Comparison of ENCODE assay signal across 21 cellular contexts in genomic region chr16:31088459-31089183, GRCh38. TPM values are rescaled to one million over a fixed set of nuclear protein-coding genes. Genes with fewer than 3 reads are reported as not detected.
DNase-seq lines count a peak whose midpoint lies in the region; ATAC-seq and TF ChIP-seq lines count a peak whose summit lies in the region.
"Had no signal": no experiment of that assay in that cellular context is flagged by ENCODE, and none has a peak within 500 bp of the region (broad histone marks: within the 10 kb centered on the region; RNA-seq: fewer than 3 reads in every experiment).

Gene PRSS53 (minus strand): TSS chr16:31088943. CDS start chr16:31088809, 134 bp downstream.

- WGBS in IMR-90 (ENCODE audit: extremely low coverage in 2 of 2, insufficient read length in 1 of 2), 2 experiments: 65% methylated on average over 4 of the region's 15 CpGs; no CpG with 5 or more reads in 1 of the 2 experiments

- in situ Hi-C loops in IMR-90 (cut with MboI; ENCODE audit: low sequenced_read_pairs): loop anchor here (10.0 kb wide), 1 partner anchor 104 kb away; the partner anchor contains the start of gene HSD3B7

- H3K18ac ChIP-seq in IMR-90 (ENCODE audit: low read depth, low read length): no peak within 1 kb of the TSS

- peaks cover 7% of the 10 kb centered on the region for H3K36me3 Mint-ChIP-seq in activated naive CD8-positive, alpha-beta T cell treated with anti-CD3 and anti-CD28 coated beads, Interleukin-2, amount 10 ng/mL, durations not matched to agents 7 days and 5 days
- H3K36me3 Mint-ChIP-seq in activated naive CD8-positive, alpha-beta T cell treated with anti-CD3 and anti-CD28 coated beads for 36 hours: peaks cover 6% of the 10 kb centered on the region
- peaks cover 23% of the 10 kb centered on the region for H3K36me3 Mint-ChIP-seq in brain
- H3K36me3 Mint-ChIP-seq in stimulated activated effector memory CD8-positive, alpha-beta T cell treated with anti-CD3 and anti-CD28 coated beads, Interleukin-12 subunit alpha, Interleukin-12 subunit beta, amount 100 ng/mL, for 72 hours: peaks cover 60% of the 10 kb centered on the region
- H3K36me3 Mint-ChIP-seq: natural killer cell treated with Interleukin-12 subunit alpha and Interleukin-12 subunit beta and Interleukin-15 and Interleukin-18, amount 100 ng/mL, for 72 hours had no signal

- no peak within 1 kb of the TSS for H3K27ac ChIP-seq in IMR-90 (ENCODE audit: insufficient read depth, low read length)
- H3K27ac ChIP-seq: transverse colon had no signal

- H2BK20ac ChIP-seq in IMR-90 (ENCODE audit: low read depth, low read length): no peak within 1 kb of the TSS

- no peak within 1 kb of the TSS for H3K4me2 ChIP-seq in IMR-90 (ENCODE audit: low read depth, low read length)

- H4K5ac ChIP-seq in IMR-90 (ENCODE audit: low read depth, low read length): no peak within 1 kb of the TSS

- no peak within 1 kb of the TSS for H2BK5ac ChIP-seq in IMR-90 (ENCODE audit: low read depth, low read length, poor library complexity, severe bottlenecking)

- no peak within 1 kb of the TSS for H2BK15ac ChIP-seq in IMR-90 (ENCODE audit: low read depth, low read length)

- ATAC-seq in activated naive CD8-positive, alpha-beta T cell treated with anti-CD3 and anti-CD28 coated beads, Interleukin-2, amount 10 ng/mL, durations not matched to agents 7 days and 5 days (ENCODE audit: low read depth): no peak
- ATAC-seq in IMR-90 (ENCODE audit: low read depth): no peak
- ATAC-seq in stimulated activated effector memory CD8-positive, alpha-beta T cell treated with anti-CD3 and anti-CD28 coated beads, Interleukin-12 subunit alpha, Interleukin-12 subunit beta, amount 100 ng/mL, for 72 hours: no peak
- ATAC-seq in HG03097 (IDR thresholded peaks at IDR 0.05; ENCODE audit: low FRiP score, unreplicated experiment): no peak
- ATAC-seq in HG02981 (IDR thresholded peaks at IDR 0.05; ENCODE audit: unreplicated experiment): no peak
- ATAC-seq: left colon; natural killer cell treated with Interleukin-12 subunit alpha and Interleukin-12 subunit beta and Interleukin-15 and Interleukin-18, amount 100 ng/mL, for 72 hours had no signal

- H4K20me1 ChIP-seq in IMR-90 (ENCODE audit: insufficient read depth, low read length): peaks cover 12% of the 10 kb centered on the region

- H4K91ac ChIP-seq in IMR-90 (ENCODE audit: insufficient read depth, low read depth, low read length): no peak within 1 kb of the TSS

- H3K4me3 Mint-ChIP-seq in activated naive CD8-positive, alpha-beta T cell treated with anti-CD3 and anti-CD28 coated beads, Interleukin-2, amount 10 ng/mL, durations not matched to agents 7 days and 5 days: no peak within 1 kb of the TSS
- H3K4me3 Mint-ChIP-seq in activated naive CD8-positive, alpha-beta T cell treated with anti-CD3 and anti-CD28 coated beads for 36 hours: no peak within 1 kb of the TSS
- H3K4me3 Mint-ChIP-seq in brain: no peak within 1 kb of the TSS
- no peak within 1 kb of the TSS for H3K4me3 Mint-ChIP-seq in stimulated activated effector memory CD8-positive, alpha-beta T cell treated with anti-CD3 and anti-CD28 coated beads, Interleukin-12 subunit alpha, Interleukin-12 subunit beta, amount 100 ng/mL, for 72 hours
- H3K4me3 Mint-ChIP-seq: CD4-positive, alpha-beta memory T cell; natural killer cell treated with Interleukin-12 subunit alpha and Interleukin-12 subunit beta and Interleukin-15 and Interleukin-18, amount 100 ng/mL, for 72 hours had no signal

- H3K56ac ChIP-seq in IMR-90 (ENCODE audit: extremely low read depth, insufficient read depth, low read length): no peak within 1 kb of the TSS

- no peaks in the 10 kb centered on the region for H3K9me3 Mint-ChIP-seq in activated naive CD8-positive, alpha-beta T cell treated with anti-CD3 and anti-CD28 coated beads, Interleukin-2, amount 10 ng/mL, durations not matched to agents 7 days and 5 days
- H3K9me3 Mint-ChIP-seq in activated naive CD8-positive, alpha-beta T cell treated with anti-CD3 and anti-CD28 coated beads for 36 hours: no peaks in the 10 kb centered on the region
- H3K9me3 Mint-ChIP-seq in brain: no peaks in the 10 kb centered on the region
- no peaks in the 10 kb centered on the region for H3K9me3 Mint-ChIP-seq in stimulated activated effector memory CD8-positive, alpha-beta T cell treated with anti-CD3 and anti-CD28 coated beads, Interleukin-12 subunit alpha, Interleukin-12 subunit beta, amount 100 ng/mL, for 72 hours
- H3K9me3 Mint-ChIP-seq: CD4-positive, alpha-beta memory T cell; natural killer cell treated with Interleukin-12 subunit alpha and Interleukin-12 subunit beta and Interleukin-15 and Interleukin-18, amount 100 ng/mL, for 72 hours had no signal

- peaks cover 3% of the 10 kb centered on the region for H3K4me1 ChIP-seq in IMR-90 (ENCODE audit: control insufficient read depth, insufficient read depth, low read length)

- no peak for TF ChIP-seq RAD21 in IMR-90 (IDR thresholded peaks at IDR 0.05; ENCODE audit: low read length)

- H2AK5ac ChIP-seq in IMR-90 (ENCODE audit: low read depth, low read length): no peak within 1 kb of the TSS

- no peak for TF ChIP-seq POLR2A in IMR-90 (IDR thresholded peaks at IDR 0.05; ENCODE audit: low read depth, low read length)

- H2AK9ac ChIP-seq in IMR-90 (replicated peaks; ENCODE audit: low read depth, low read length, poor library complexity): peak within 1 kb of the TSS; percentile 5

- CTCF ChIA-PET in IMR-90 (lab: Yijun Ruan, JAX): no interaction called here

- no peak within 1 kb of the TSS for H2BK120ac ChIP-seq in IMR-90 (ENCODE audit: low read depth, low read length)

- peaks cover 12% of the 10 kb centered on the region for H3K9me1 ChIP-seq in IMR-90 (ENCODE audit: insufficient read depth, low read length)

- H3K4ac ChIP-seq in IMR-90 (ENCODE audit: low read depth, low read length): no peak within 1 kb of the TSS

- no peaks in the 10 kb centered on the region for H3K27me3 Mint-ChIP-seq in activated naive CD8-positive, alpha-beta T cell treated with anti-CD3 and anti-CD28 coated beads, Interleukin-2, amount 10 ng/mL, durations not matched to agents 7 days and 5 days
- H3K27me3 Mint-ChIP-seq in activated naive CD8-positive, alpha-beta T cell treated with anti-CD3 and anti-CD28 coated beads for 36 hours: no peaks in the 10 kb centered on the region
- H3K27me3 Mint-ChIP-seq in brain: no peaks in the 10 kb centered on the region
- H3K27me3 Mint-ChIP-seq: CD4-positive, alpha-beta memory T cell; natural killer cell treated with Interleukin-12 subunit alpha and Interleukin-12 subunit beta and Interleukin-15 and Interleukin-18, amount 100 ng/mL, for 72 hours had no signal

- dilution Hi-C loops in IMR-90 (cut with HindIII; ENCODE audit: low sequenced_read_pairs, unreplicated experiment): no loop called here

- H2AFZ ChIP-seq in IMR-90 (replicated peaks; ENCODE audit: low read length, poor library complexity): no peak within 1 kb of the TSS

- POLR2A ChIA-PET in activated naive CD8-positive, alpha-beta T cell treated with anti-CD3 and anti-CD28 coated beads, Interleukin-2, amount 10 ng/mL, durations not matched to agents 7 days and 5 days (lab: Charles Lee): no interaction called here
- POLR2A ChIA-PET in IMR-90 (lab: Charles Lee; ENCODE audit: unreplicated experiment): no interaction called here

- TF ChIP-seq CTCF in IMR-90 (conservative IDR thresholded peaks at IDR 0.05; ENCODE audit: low read depth, low read length) (no peak), brain (conservative IDR thresholded peaks at IDR 0.05) (no peak)

- peak within 1 kb of the TSS; percentile 25 for H3K27ac Mint-ChIP-seq in activated naive CD8-positive, alpha-beta T cell treated with anti-CD3 and anti-CD28 coated beads, Interleukin-2, amount 10 ng/mL, durations not matched to agents 7 days and 5 days
- H3K27ac Mint-ChIP-seq in activated naive CD8-positive, alpha-beta T cell treated with anti-CD3 and anti-CD28 coated beads for 36 hours: no peak within 1 kb of the TSS
- peak within 1 kb of the TSS in 3 of 5 experiments; percentile 43 to 90 (median 81) for H3K27ac Mint-ChIP-seq in brain
- H3K27ac Mint-ChIP-seq in stimulated activated effector memory CD8-positive, alpha-beta T cell treated with anti-CD3 and anti-CD28 coated beads, Interleukin-12 subunit alpha, Interleukin-12 subunit beta, amount 100 ng/mL, for 72 hours: peak within 1 kb of the TSS; percentile 82

- H3K4me3 ChIP-seq in IMR-90 (ENCODE audit: insufficient read depth, low read depth, low read length): no peak within 1 kb of the TSS
- H3K4me3 ChIP-seq: transverse colon had no signal

- peaks cover 28 to 61% of the 10 kb centered on the region in 2 experiments for H3K79me1 ChIP-seq in IMR-90 (ENCODE audit: low read depth in 1 of 2, low read length in 2 of 2)

- no peak within 1 kb of the TSS for H4K8ac ChIP-seq in IMR-90 (ENCODE audit: low read depth in 2 of 2, low read length in 2 of 2)

- no peak within 1 kb of the TSS for H3K14ac ChIP-seq in IMR-90 (replicated peaks; ENCODE audit: low read depth, low read length)

- no peak within 1 kb of the TSS for H3K23ac ChIP-seq in IMR-90 (ENCODE audit: low read depth, low read length)

- no peaks in the 10 kb centered on the region for H3K27me3 ChIP-seq in IMR-90 (ENCODE audit: control insufficient read depth, insufficient read depth, low read length)
- H3K27me3 ChIP-seq: transverse colon had no signal

- no peak for DNase-seq in activated naive CD8-positive, alpha-beta T cell treated with anti-CD3 and anti-CD28 coated beads, Interleukin-2, amount 10 ng/mL, durations not matched to agents 7 days and 5 days
- DNase-seq in activated naive CD8-positive, alpha-beta T cell treated with anti-CD3 and anti-CD28 coated beads for 36 hours: no peak
- DNase-seq in IMR-90 (no peak), UCSD-AML1 (lab: John Stamatoyannopoulos, UW; ENCODE audit: unreplicated experiment) (no peak)
- DNase-seq in stimulated activated effector memory CD8-positive, alpha-beta T cell treated with anti-CD3 and anti-CD28 coated beads, Interleukin-12 subunit alpha, Interleukin-12 subunit beta, amount 100 ng/mL, for 72 hours (ENCODE audit: low spot score in 2 of 2): no peak
- DNase-seq: activated CD4-positive, alpha-beta T cell treated with anti-CD3 and anti-CD28 coated beads, Interleukin-2, amount 50 U/mL, for 4 hours; activated naive CD4-positive, alpha-beta T cell; activated T-cell treated with anti-CD3 and anti-CD28 coated beads for 4 hours; CD4-positive, alpha-beta memory T cell; effector CD8-positive, alpha-beta T cell; KG1; left colon; NCI-H187; NCI-H510A; stimulated activated CD4-positive, alpha-beta T cell treated with anti-CD3 and anti-CD28 coated beads, Interleukin-2, amount 100 ng/mL, for 24 hours; stimulated activated naive CD4-positive, alpha-beta T cell treated with Interleukin-2 at 50 U/mL for 16 hours; transverse colon had no signal

- intact Hi-C loops in IMR-90 (cut with micrococcal nuclease): no loop called here

- peaks cover 44% of the 10 kb centered on the region for H3K36me3 ChIP-seq in IMR-90 (ENCODE audit: control insufficient read depth, insufficient read depth, low read length)
- H3K36me3 ChIP-seq: transverse colon had no signal

- BruUV-seq in IMR-90 (replicated peaks; lab: Mats Ljungman, UMichigan): no TSS peak

- peaks cover 13% of the 10 kb centered on the region for H3K4me1 Mint-ChIP-seq in activated naive CD8-positive, alpha-beta T cell treated with anti-CD3 and anti-CD28 coated beads, Interleukin-2, amount 10 ng/mL, durations not matched to agents 7 days and 5 days
- H3K4me1 Mint-ChIP-seq in activated naive CD8-positive, alpha-beta T cell treated with anti-CD3 and anti-CD28 coated beads for 36 hours: peaks cover 9% of the 10 kb centered on the region
- peaks cover 46% of the 10 kb centered on the region for H3K4me1 Mint-ChIP-seq in brain
- peaks cover 25% of the 10 kb centered on the region for H3K4me1 Mint-ChIP-seq in stimulated activated effector memory CD8-positive, alpha-beta T cell treated with anti-CD3 and anti-CD28 coated beads, Interleukin-12 subunit alpha, Interleukin-12 subunit beta, amount 100 ng/mL, for 72 hours

- no peak within 1 kb of the TSS for H3K9ac ChIP-seq in IMR-90 (ENCODE audit: low read depth, low read length)

- H3K9me3 ChIP-seq in IMR-90 (ENCODE audit: control insufficient read depth, insufficient read depth, low read length): no peaks in the 10 kb centered on the region
- H3K9me3 ChIP-seq: transverse colon had no signal

RNA-seq across cellular contexts. Expression of gene PRSS53, which starts in this region (rescaled TPM):
- 10 to 100 TPM; 10.4 to 10.9 TPM for total RNA-seq in activated naive CD8-positive, alpha-beta T cell treated with anti-CD3 and anti-CD28 coated beads, Interleukin-2, amount 10 ng/mL, durations not matched to agents 7 days and 5 days
- 1 to 10 TPM; 3.0 to 3.1 TPM for total RNA-seq in activated naive CD8-positive, alpha-beta T cell treated with anti-CD3 and anti-CD28 coated beads for 36 hours
- total RNA-seq in IMR-90 (2012; rRNA removed): 0.56 and 0.72 TPM in 2 replicates
- polyA plus RNA-seq in IMR-90 (2012; rRNA removed) (5.4 and 5.9 TPM in 2 replicates), brain (ENCODE audit: insufficient read depth, low read depth, low replicate concordance) (0.58 TPM)
- polyA plus RNA-seq in IMR-90 (2012; cell fraction: cytosol; rRNA removed): 1.2 and 1.8 TPM in 2 replicates
- polyA plus RNA-seq in IMR-90 (2012; cell fraction: nucleus; rRNA removed; ENCODE audit: low replicate concordance): 63.3 and 120 TPM in 2 replicates
